Comparison of ENCODE assay signal across 1 cellular context in genomic region chr19:49767967-49768581, GRCh38.
TF ChIP-seq lines count a peak whose summit lies in the region.

No MANE protein-coding gene starts in this region.

TF ChIP-seq in endothelial cell of umbilical vein, 7 proteins besides CTCF, POLR2A, EP300 and RAD21:
- TF ChIP-seq POLR2AphosphoS5 (IDR thresholded peaks at IDR 0.05; ENCODE audit: insufficient read depth, low read depth, low read length): no peak
- TF ChIP-seq GATA2 (IDR thresholded peaks at IDR 0.05; ENCODE audit: insufficient read depth, insufficient read length, low read depth, low read length): no peak
- TF ChIP-seq FOS (IDR thresholded peaks at IDR 0.05; ENCODE audit: borderline replicate concordance, insufficient read depth, low read length): no peak
- TF ChIP-seq MYC (IDR thresholded peaks at IDR 0.05; ENCODE audit: low read depth, low read length): no peak
- TF ChIP-seq EZH2 (IDR thresholded peaks at IDR 0.05; ENCODE audit: borderline replicate concordance, low read depth, low read length, severe bottlenecking): no peak
- TF ChIP-seq, protein P1, sequence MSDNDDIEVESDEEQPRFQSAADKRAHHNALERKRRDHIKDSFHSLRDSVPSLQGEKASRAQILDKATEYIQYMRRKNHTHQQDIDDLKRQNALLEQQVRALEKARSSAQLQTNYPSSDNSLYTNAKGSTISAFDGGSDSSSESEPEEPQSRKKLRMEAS (IDR thresholded peaks at IDR 0.05; ENCODE audit: insufficient read depth, insufficient read length): no peak
- no peak for TF ChIP-seq JUN (IDR thresholded peaks at IDR 0.05; ENCODE audit: borderline replicate concordance, insufficient read depth, insufficient read length, low read depth)
